ENCODE assay signal across 16 cellular contexts in the genomic region with DNA sequence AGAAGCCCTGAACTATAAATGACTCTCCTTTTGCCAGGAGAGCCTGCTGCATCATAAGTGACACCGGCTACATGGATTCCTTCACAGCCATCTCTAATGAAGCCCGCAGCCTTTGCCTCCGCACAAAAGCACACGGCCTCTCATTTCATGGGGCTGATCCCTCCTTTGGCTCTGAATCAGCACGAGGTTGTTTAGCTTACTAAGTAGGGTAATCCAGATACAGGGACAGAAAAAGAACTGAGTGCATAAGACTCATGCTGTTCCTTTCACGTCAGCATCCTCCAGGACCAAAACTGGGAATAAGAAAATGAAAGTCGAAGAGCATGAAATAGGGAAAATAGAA.
A peak's percentile ranks its signal among the peaks of the same experiment; 100 is the strongest.
DNase-seq lines count a peak whose midpoint lies in the region; ATAC-seq and TF ChIP-seq lines count a peak whose summit lies in the region.
"Had no signal": no experiment of that assay in that cellular context is flagged by ENCODE, and none has a peak within 500 bp of the region (broad histone marks: within the 10 kb centered on the region; RNA-seq: fewer than 3 reads in every experiment).

No MANE protein-coding gene starts in this region.

- no peaks in the 10 kb centered on the region for H3K36me3 Mint-ChIP-seq in brain
- no peaks in the 10 kb centered on the region for H3K36me3 Mint-ChIP-seq in activated CD8-positive, alpha-beta T cell treated with anti-CD3 and anti-CD28 coated beads, Interleukin-2, amount 10 ng/mL, durations not matched to agents 7 days and 5 days (ENCODE audit: low read depth)

- peaks cover 0 to 3% (median 0%) of the 10 kb centered on the region in 5 experiments for H3K9me3 Mint-ChIP-seq in brain
- no peaks in the 10 kb centered on the region for H3K9me3 Mint-ChIP-seq in activated CD8-positive, alpha-beta T cell treated with anti-CD3 and anti-CD28 coated beads, Interleukin-2, amount 10 ng/mL, durations not matched to agents 7 days and 5 days (ENCODE audit: insufficient read depth)
- H3K9me3 Mint-ChIP-seq: activated CD4-positive, alpha-beta memory T cell treated with anti-CD3 and anti-CD28 coated beads, Interleukin-2, amount 10 ng/mL, durations not matched to agents 7 days and 5 days; central memory CD8-positive, alpha-beta T cell had no signal

- no peak overlapping the region for H3K27ac ChIP-seq in right cardiac atrium (ENCODE audit: low read length)
- peak overlapping the region in 3 of 4 donors; percentile 50 to 75 (median 56) for H3K27ac ChIP-seq in sigmoid colon
- H3K27ac ChIP-seq in uterus, result peak overlapping the region in 1 of 2 donors; percentile 18

- CTCF ChIA-PET in activated CD8-positive, alpha-beta T cell treated with anti-CD3 and anti-CD28 coated beads, Interleukin-2, amount 10 ng/mL, durations not matched to agents 7 days and 5 days (lab: Charles Lee), result interaction anchor here (1.0 kb wide), 1 partner anchor 18 kb away, joined by 3 read pairs; no protein-coding TSS in a partner anchor

- TF ChIP-seq CTCF in brain (conservative IDR thresholded peaks at IDR 0.05) (no peak), sigmoid colon (IDR thresholded peaks at IDR 0.05) (no peak), GM10266 (IDR thresholded peaks at IDR 0.05; ENCODE audit: control insufficient read depth, insufficient read depth, low read depth, missing control alignments) (no peak), uterus (IDR thresholded peaks at IDR 0.05) (no peak)

- peak; percentile 43 to 67 for ATAC-seq in right cardiac atrium
- no peak for ATAC-seq in activated CD8-positive, alpha-beta T cell treated with anti-CD3 and anti-CD28 coated beads, Interleukin-2, amount 10 ng/mL, durations not matched to agents 7 days and 5 days
- no peak for ATAC-seq in HG02759 (IDR thresholded peaks at IDR 0.05; ENCODE audit: unreplicated experiment)

- H3K9me3 ChIP-seq in right cardiac atrium (ENCODE audit: control insufficient read depth, low read length) (no peaks in the 10 kb centered on the region), sigmoid colon (no peaks in the 10 kb centered on the region), uterus (no peaks in the 10 kb centered on the region)

- no peak overlapping the region for H3K4me3 ChIP-seq in right cardiac atrium (ENCODE audit: low read length)
- peak overlapping the region in 3 of 4 donors; percentile 6 to 15 (median 6) for H3K4me3 ChIP-seq in sigmoid colon
- H3K4me3 ChIP-seq in uterus, result no peak overlapping the region

- peaks cover 35% of the 10 kb centered on the region for H3K4me1 Mint-ChIP-seq in brain
- H3K4me1 Mint-ChIP-seq in activated CD8-positive, alpha-beta T cell treated with anti-CD3 and anti-CD28 coated beads, Interleukin-2, amount 10 ng/mL, durations not matched to agents 7 days and 5 days (ENCODE audit: low read depth), result peaks cover 7% of the 10 kb centered on the region

- H3K36me3 ChIP-seq in sigmoid colon (no peaks in the 10 kb centered on the region), uterus (no peaks in the 10 kb centered on the region)

- H3K4me1 ChIP-seq in right cardiac atrium (ENCODE audit: control insufficient read depth, insufficient read depth, low read length) (peaks cover 3% of the 10 kb centered on the region), sigmoid colon (peaks cover 0 to 38% (median 23%) of the 10 kb centered on the region in 4 donors), uterus (no peaks in the 10 kb centered on the region)

- no peaks in the 10 kb centered on the region for H3K27me3 Mint-ChIP-seq in brain
- H3K27me3 Mint-ChIP-seq in activated CD8-positive, alpha-beta T cell treated with anti-CD3 and anti-CD28 coated beads, Interleukin-2, amount 10 ng/mL, durations not matched to agents 7 days and 5 days (ENCODE audit: low read depth), result no peaks in the 10 kb centered on the region
- H3K27me3 Mint-ChIP-seq: central memory CD8-positive, alpha-beta T cell had no signal

- POLR2A ChIA-PET in activated CD8-positive, alpha-beta T cell treated with anti-CD3 and anti-CD28 coated beads, Interleukin-2, amount 10 ng/mL, durations not matched to agents 7 days and 5 days (lab: Charles Lee), result no interaction called here

- no peak for TF ChIP-seq POLR2A in sigmoid colon (IDR thresholded peaks at IDR 0.05)
- no peak for TF ChIP-seq POLR2A in uterus (IDR thresholded peaks at IDR 0.05)

- H3K27ac Mint-ChIP-seq in brain, result peak overlapping the region; percentile 13 to 87 (median 82)
- no peak overlapping the region for H3K27ac Mint-ChIP-seq in activated CD8-positive, alpha-beta T cell treated with anti-CD3 and anti-CD28 coated beads, Interleukin-2, amount 10 ng/mL, durations not matched to agents 7 days and 5 days
- H3K27ac Mint-ChIP-seq: activated CD4-positive, alpha-beta memory T cell treated with anti-CD3 and anti-CD28 coated beads, Interleukin-2, amount 10 ng/mL, durations not matched to agents 7 days and 5 days had no signal

- H3K4me3 Mint-ChIP-seq in brain, result peak overlapping the region; percentile 4 to 66 (median 36)
- no peak overlapping the region for H3K4me3 Mint-ChIP-seq in activated CD8-positive, alpha-beta T cell treated with anti-CD3 and anti-CD28 coated beads, Interleukin-2, amount 10 ng/mL, durations not matched to agents 7 days and 5 days
- H3K4me3 Mint-ChIP-seq: activated CD4-positive, alpha-beta memory T cell treated with anti-CD3 and anti-CD28 coated beads, Interleukin-2, amount 10 ng/mL, durations not matched to agents 7 days and 5 days; central memory CD8-positive, alpha-beta T cell had no signal

- 44% methylated on average over 7 of the region's 7 CpGs for WGBS in right cardiac atrium
- 70 to 71% methylated on average over 7 of the region's 7 CpGs for WGBS in sigmoid colon, 2 donors

- intact Hi-C loops in right cardiac atrium (cut with DNase I) (no loop called here), sigmoid colon (cut with DNase I) (no loop called here), uterus (cut with DNase I; ENCODE audit: low total_unique reads) (no loop called here)

- TF ChIP-seq EP300 in sigmoid colon (IDR thresholded peaks at IDR 0.05), result no peak

- DNase-seq in M059J (ENCODE audit: low read depth), result peak; percentile 24
- DNase-seq in right cardiac atrium, result no peak
- DNase-seq in sigmoid colon, result no peak
- DNase-seq in activated CD8-positive, alpha-beta T cell treated with anti-CD3 and anti-CD28 coated beads, Interleukin-2, amount 10 ng/mL, durations not matched to agents 7 days and 5 days, result no peak
- DNase-seq in GM10266 (ENCODE audit: extremely low spot score), result no peak
- DNase-seq in uterus, result no peak
- DNase-seq: activated CD4-positive, alpha-beta memory T cell treated with anti-CD3 and anti-CD28 coated beads, Interleukin-2, amount 10 ng/mL, durations not matched to agents 7 days and 5 days; activated effector memory CD4-positive, alpha-beta T cell treated with anti-CD3 and anti-CD28 coated beads, Interleukin-2, amount 50 U/mL, for 16 hours; DMS79 treated with DMSO at 0.1 percent for 48 hours; mammary epithelial cell; NCI-H1436 treated with DMSO at 0.1 percent for 48 hours; NCI-H526 treated with DMSO at 0.1 percent for 48 hours; posterior cingulate gyrus had no signal

- H3K27me3 ChIP-seq in right cardiac atrium (ENCODE audit: control insufficient read depth, insufficient read depth) (no peaks in the 10 kb centered on the region), sigmoid colon (no peaks in the 10 kb centered on the region), uterus (no peaks in the 10 kb centered on the region)

Comparison
In these comparisons a context has a peak if more than half of its experiments do, and no peak if none do; other contexts are left out.
1. ATAC-seq: peak in right cardiac atrium (2 of 2); none in activated CD8-positive, alpha-beta T cell treated with anti-CD3 and anti-CD28 coated beads, Interleukin-2, amount 10 ng/mL, durations not matched to agents 7 days and 5 days (single experiment) and HG02759 (single experiment).
2. H3K4me3 ChIP-seq: peak in sigmoid colon (3 of 4); none in right cardiac atrium (single experiment) and uterus (0 of 2).